Comparison of ENCODE assay signal across 8 cellular contexts in genomic region chr12:110826592-110827200, GRCh38. TPM values are rescaled to one million over a fixed set of nuclear protein-coding genes. Genes with fewer than 3 reads are reported as not detected.
DNase-seq lines count a peak whose midpoint lies in the region; ATAC-seq and TF ChIP-seq lines count a peak whose summit lies in the region.

No MANE protein-coding gene starts in this region.

- H2AFZ ChIP-seq in PC-3 (ENCODE audit: low read length): peak overlapping the region; percentile 79

- POLR2A ChIA-PET in PC-3 (lab: Charles Lee; ENCODE audit: unreplicated experiment): no interaction called here

- no peaks in the 10 kb centered on the region for H3K4me1 ChIP-seq in PC-3 (ENCODE audit: insufficient read depth, low read length)

- no peaks in the 10 kb centered on the region for H3F3A ChIP-seq in PC-3 (ENCODE audit: low read length, unreplicated experiment)

- H3K4me3 Mint-ChIP-seq in nephron progenitor cell: no peak overlapping the region

- CTCF ChIA-PET in PC-3 (lab: Charles Lee): interaction anchor here (1.2 to 1.4 kb wide), 2 partner anchors 61 to 122 kb away, joined by 3 to 10 read pairs; no protein-coding TSS in a partner anchor

- peak overlapping the region; percentile 47 for H3K4me2 ChIP-seq in PC-3 (ENCODE audit: low read length)

- H3K36me3 Mint-ChIP-seq in nephron progenitor cell (ENCODE audit: low read depth): no peaks in the 10 kb centered on the region

- H3K27me3 Mint-ChIP-seq in nephron progenitor cell (ENCODE audit: low read depth, poor library complexity): peaks cover 64% of the 10 kb centered on the region

- no peaks in the 10 kb centered on the region for H3K9me2 ChIP-seq in PC-3 (replicated peaks; ENCODE audit: low read length)

- intact Hi-C loops in PC-3 (cut with micrococcal nuclease): loop anchor here (1.0 to 5.0 kb wide), 5 partner anchors 61 to 376 kb away; partner anchors contain the start of genes ARPC3 and TCTN1

- H3K27ac ChIP-seq in PC-3 (ENCODE audit: low read length): no peak overlapping the region

- DNase-seq in AG08396 (ENCODE audit: low spot score) (peak; percentile 83), GM19238 (ENCODE audit: insufficient read length, low spot score) (peak; percentile 71), KG1 (lab: John Stamatoyannopoulos, UW) (peak; percentile 56), PC-3 (peak; percentile 94), activated T-cell treated with anti-CD3 and anti-CD28 coated beads for 48 hours (ENCODE audit: low read depth) (peak; percentile 79), fibroblast of gingiva (ENCODE audit: low read depth) (peak; percentile 75), nephron progenitor cell (peak; percentile 86)
- DNase-seq in stimulated activated naive CD4-positive, alpha-beta T cell treated with Interleukin-2 at 50 U/mL for 16 hours (lab: John Stamatoyannopoulos, UW): peak; percentile 78

- H3K9ac ChIP-seq in PC-3 (ENCODE audit: low read length): no peak overlapping the region

- no peak overlapping the region for H3K27ac Mint-ChIP-seq in nephron progenitor cell

- ATAC-seq in PC-3: peak; percentile 98

- H4K20me1 ChIP-seq in PC-3 (ENCODE audit: low read length): no peaks in the 10 kb centered on the region

- no peaks in the 10 kb centered on the region for H3K9me3 Mint-ChIP-seq in nephron progenitor cell

- H3K4me1 Mint-ChIP-seq in nephron progenitor cell: peaks cover 5% of the 10 kb centered on the region

- no TSS peak for BruUV-seq in PC-3 (replicated peaks; lab: Mats Ljungman, UMichigan)

- no peaks in the 10 kb centered on the region for H3K79me2 ChIP-seq in PC-3 (ENCODE audit: low read length)

- H3K9me3 ChIP-seq in PC-3 (ENCODE audit: low read length): no peaks in the 10 kb centered on the region

- peak; percentile 97 for TF ChIP-seq CTCF in PC-3 (conservative IDR thresholded peaks at IDR 0.05; ENCODE audit: low read depth, low read length)
- peak; percentile 80 for TF ChIP-seq CTCF in nephron progenitor cell (IDR thresholded peaks at IDR 0.05)

- H3K36me3 ChIP-seq in PC-3 (ENCODE audit: low read depth, low read length): no peaks in the 10 kb centered on the region; the same call in 1 of the 2 replicates

- no peak overlapping the region for H3K4me3 ChIP-seq in PC-3 (ENCODE audit: low read length)

- no peaks in the 10 kb centered on the region for H3K27me3 ChIP-seq in PC-3 (ENCODE audit: low read length)

RNA-seq across cellular contexts. Expression of gene CCDC63, which starts 20.1 kb away (rescaled TPM):
- not detected in 2 replicates for total RNA-seq in PC-3 (2014; rRNA removed)
